ENCODE assay signal across 8 cellular contexts in genomic region chr10:23293145-23293724, GRCh38. TPM values are rescaled to one million over a fixed set of nuclear protein-coding genes. Genes with fewer than 3 reads are reported as not detected.
DNase-seq lines count a peak whose midpoint lies in the region; ATAC-seq and TF ChIP-seq lines count a peak whose summit lies in the region.

No MANE protein-coding gene starts in this region.

- H3K4me3 ChIP-seq in Peyer's patch (no peak overlapping the region), neuronal stem cell (ENCODE audit: low read length in 2 of 2) (no peak overlapping the region)

- H4K8ac ChIP-seq in neuronal stem cell (ENCODE audit: low read depth, low read length): no peak overlapping the region

- no peak overlapping the region for H3K4me2 ChIP-seq in neuronal stem cell (ENCODE audit: insufficient read depth, low read length, poor library complexity, severe bottlenecking)

- no peak overlapping the region for H2BK5ac ChIP-seq in neuronal stem cell (ENCODE audit: low read length)

- no peaks in the 10 kb centered on the region for H3K27me3 ChIP-seq in Peyer's patch
- peaks cover 0 to 6% (median 0%) of the 10 kb centered on the region in 3 experiments for H3K27me3 ChIP-seq in neuronal stem cell (ENCODE audit: control insufficient read depth in 3 of 3, insufficient read depth in 3 of 3, low read depth in 1 of 3, low read length in 3 of 3)

- H3K4me1 ChIP-seq in Peyer's patch (no peaks in the 10 kb centered on the region), neuronal stem cell (ENCODE audit: control insufficient read depth in 2 of 2, insufficient read depth in 1 of 2, low read depth in 1 of 2, low read length in 2 of 2) (peaks cover 3 to 7% of the 10 kb centered on the region in 2 donors)

- TF ChIP-seq CTCF in Peyer's patch (IDR thresholded peaks at IDR 0.05): peak in 4 of 6 experiments; percentile 26 to 49 (median 40)

- TF ChIP-seq POLR2A in Peyer's patch (IDR thresholded peaks at IDR 0.05): no peak

- DNase-seq in DMS 273 (lab: John Stamatoyannopoulos, UW; ENCODE audit: unreplicated experiment): peak; percentile 76
- DNase-seq in DMS 273 treated with DMSO at 0.1 percent for 48 hours (lab: John Stamatoyannopoulos, UW): no peak
- DNase-seq in HT-29 (ENCODE audit: low spot score): peak; percentile 60
- no peak for DNase-seq in Peyer's patch
- DNase-seq in dermis blood vessel endothelial cell: peak; percentile 63
- DNase-seq in neuronal stem cell (ENCODE audit: low spot score): peak; percentile 65
- DNase-seq in T1000 (lab: John Stamatoyannopoulos, UW): no peak

- H3K36me3 ChIP-seq in Peyer's patch (no peaks in the 10 kb centered on the region), neuronal stem cell (replicated peaks in 1 of 2; ENCODE audit: control insufficient read depth in 2 of 2, insufficient read depth in 2 of 2, low read length in 2 of 2) (no peaks in the 10 kb centered on the region)

- H2AFZ ChIP-seq in neuronal stem cell (ENCODE audit: low read length): no peak overlapping the region

- no peak overlapping the region for H4K91ac ChIP-seq in neuronal stem cell (ENCODE audit: low read depth, low read length, poor library complexity)

- H3K23ac ChIP-seq in neuronal stem cell (ENCODE audit: low read depth, low read length, poor library complexity): no peak overlapping the region

- H3K79me1 ChIP-seq in neuronal stem cell (ENCODE audit: low read depth, low read length): no peaks in the 10 kb centered on the region

- peak; percentile 87 for ATAC-seq in GM21423 (IDR thresholded peaks at IDR 0.05; ENCODE audit: unreplicated experiment)

- no peak overlapping the region for H2BK12ac ChIP-seq in neuronal stem cell (ENCODE audit: low read length)

- no peak overlapping the region for H2BK15ac ChIP-seq in neuronal stem cell (ENCODE audit: low read length)

- no peak overlapping the region for H3K27ac ChIP-seq in Peyer's patch
- H3K27ac ChIP-seq in neuronal stem cell (replicated peaks; ENCODE audit: low read length): no peak overlapping the region

- H3K9me3 ChIP-seq in Peyer's patch: no peaks in the 10 kb centered on the region
- H3K9me3 ChIP-seq in neuronal stem cell (replicated peaks in 1 of 2; ENCODE audit: control insufficient read depth in 2 of 2, insufficient read depth in 1 of 2, low read depth in 1 of 2, low read length in 2 of 2): no peaks in the 10 kb centered on the region

- no peak overlapping the region for H3K9ac ChIP-seq in neuronal stem cell (ENCODE audit: low read depth, low read length, poor library complexity)

- no CpG with 5 or more reads among the region's 7 CpGs for WGBS in neuronal stem cell (ENCODE audit: extremely low coverage in 2 of 2, insufficient read length in 2 of 2, insufficient replicate concordance in 1 of 2), 2 donors

- H3K14ac ChIP-seq in neuronal stem cell (ENCODE audit: low read length): no peak overlapping the region

- no peak overlapping the region for H3K4ac ChIP-seq in neuronal stem cell (ENCODE audit: low read length)

- H2AK5ac ChIP-seq in neuronal stem cell (ENCODE audit: low read depth, low read length): no peak overlapping the region

- no peak overlapping the region for H2BK120ac ChIP-seq in neuronal stem cell (ENCODE audit: low read depth, low read length)

- H3K18ac ChIP-seq in neuronal stem cell (ENCODE audit: low read length): no peak overlapping the region

RNA-seq across cellular contexts. Expression of gene C10orf67, which starts 51.4 kb away (rescaled TPM):
- 0.18 TPM in 1 of 2 replicates, not detected in the other for total RNA-seq in HT-29 (2014; rRNA removed; shearing (Covaris generic))
- total RNA-seq in Peyer's patch: 1 to 10 TPM in 1 of 4 donors, not detected in 3; 1.2 TPM
- total RNA-seq in dermis blood vessel endothelial cell: not detected in 2 replicates
- polyA plus RNA-seq in neuronal stem cell (2013, experiment 1 of 2): 0.24 TPM
- polyA plus RNA-seq in neuronal stem cell (2013, experiment 2 of 2): 0.14 TPM

Comparison
In these comparisons a context has a peak if more than half of its experiments do, and no peak if none do; other contexts are left out.
1. DNase-seq: peak in DMS 273 (single experiment), HT-29 (single experiment), dermis blood vessel endothelial cell (single experiment) and neuronal stem cell (single experiment); none in DMS 273 treated with DMSO at 0.1 percent for 48 hours (single experiment), Peyer's patch (0 of 3) and T1000 (single experiment).